ENCODE assay signal across 8 cellular contexts in the genomic region with DNA sequence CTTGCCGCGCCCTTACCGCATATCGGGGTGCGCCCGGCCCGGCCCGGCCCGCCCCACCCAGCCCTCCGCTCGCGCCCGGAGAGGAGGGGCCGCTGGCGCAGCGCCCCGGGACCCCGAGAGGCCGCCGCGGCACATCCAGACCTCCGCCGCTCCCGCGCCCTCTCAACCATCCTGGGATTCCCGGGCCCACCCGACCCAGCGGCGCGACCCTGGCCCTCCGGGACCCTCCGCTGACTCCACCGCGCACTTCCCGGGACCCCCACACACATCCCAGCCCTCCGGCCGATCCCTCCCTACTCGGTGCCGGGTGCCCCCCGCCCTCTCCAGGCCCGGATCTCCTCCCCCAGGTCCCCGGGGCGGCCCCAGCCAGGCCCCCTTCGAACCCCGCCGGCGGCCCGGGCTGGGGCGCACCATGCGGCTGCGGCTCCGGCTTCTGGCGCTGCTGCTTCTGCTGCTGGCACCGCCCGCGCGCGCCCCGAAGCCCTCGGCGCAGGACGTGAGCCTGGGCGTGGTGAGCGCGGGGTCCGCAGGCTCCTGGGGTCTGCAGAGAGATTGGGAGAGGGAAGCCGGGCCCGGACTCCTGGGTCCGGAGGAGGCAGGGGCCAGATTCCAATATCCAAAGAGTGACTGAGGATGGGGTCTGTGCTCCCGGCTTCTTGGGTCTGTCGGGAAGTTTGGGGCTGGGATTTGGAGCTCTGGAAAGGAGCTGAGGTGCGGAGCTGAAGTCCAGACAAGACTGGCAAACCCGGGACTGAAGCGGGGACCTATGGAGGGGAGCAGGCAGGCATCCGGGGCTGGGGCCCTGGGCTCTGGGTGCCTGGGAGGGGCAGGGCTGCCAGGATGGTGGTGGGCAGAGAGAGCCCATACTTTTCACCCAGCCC. TPM values are rescaled to one million over a fixed set of nuclear protein-coding genes. Genes with fewer than 3 reads are reported as not detected.
DNase-seq lines count a peak whose midpoint lies in the region; ATAC-seq and TF ChIP-seq lines count a peak whose summit lies in the region.

A gene with protein sequence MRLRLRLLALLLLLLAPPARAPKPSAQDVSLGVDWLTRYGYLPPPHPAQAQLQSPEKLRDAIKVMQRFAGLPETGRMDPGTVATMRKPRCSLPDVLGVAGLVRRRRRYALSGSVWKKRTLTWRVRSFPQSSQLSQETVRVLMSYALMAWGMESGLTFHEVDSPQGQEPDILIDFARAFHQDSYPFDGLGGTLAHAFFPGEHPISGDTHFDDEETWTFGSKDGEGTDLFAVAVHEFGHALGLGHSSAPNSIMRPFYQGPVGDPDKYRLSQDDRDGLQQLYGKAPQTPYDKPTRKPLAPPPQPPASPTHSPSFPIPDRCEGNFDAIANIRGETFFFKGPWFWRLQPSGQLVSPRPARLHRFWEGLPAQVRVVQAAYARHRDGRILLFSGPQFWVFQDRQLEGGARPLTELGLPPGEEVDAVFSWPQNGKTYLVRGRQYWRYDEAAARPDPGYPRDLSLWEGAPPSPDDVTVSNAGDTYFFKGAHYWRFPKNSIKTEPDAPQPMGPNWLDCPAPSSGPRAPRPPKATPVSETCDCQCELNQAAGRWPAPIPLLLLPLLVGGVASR (plus strand): TSS at position 56 of the 881 bp plus-strand sequence. CDS start 357 bp downstream, at position 413.

- H3K36me3 ChIP-seq in gastroesophageal sphincter (no peaks in the 10 kb centered on the region), rectal smooth muscle tissue (ENCODE audit: control insufficient read depth, insufficient read depth, low read length) (no peaks in the 10 kb centered on the region)

- H3K9ac ChIP-seq in rectal smooth muscle tissue (ENCODE audit: low read length), result no peak within 1 kb of the TSS

- peaks cover 0 to 27% (median 18%) of the 10 kb centered on the region in 3 donors for H3K4me1 ChIP-seq in gastroesophageal sphincter
- H3K4me1 ChIP-seq in rectal smooth muscle tissue (ENCODE audit: control insufficient read depth, insufficient read depth, low read length), result no peaks in the 10 kb centered on the region

- 0% methylated on average over 1 to 3 of the region's 75 CpGs for WGBS in gastroesophageal sphincter (ENCODE audit: low coverage in 1 of 2), 2 donors

- no peak for TF ChIP-seq EP300 in gastroesophageal sphincter (IDR thresholded peaks at IDR 0.05)

- H3K27ac ChIP-seq in gastroesophageal sphincter (peak within 1 kb of the TSS in 1 of 4 donors; percentile 27), rectal smooth muscle tissue (ENCODE audit: low read depth, low read length) (no peak within 1 kb of the TSS)

- ATAC-seq in gastroesophageal sphincter (no peak), HG02588 (IDR thresholded peaks at IDR 0.05; ENCODE audit: unreplicated experiment) (no peak)

- no peak for TF ChIP-seq POLR2A in gastroesophageal sphincter (IDR thresholded peaks at IDR 0.05)

- no peak for DNase-seq in GM12865 (ENCODE audit: low read depth)
- DNase-seq in NAMALWA (ENCODE audit: low spot score), result no peak
- no peak for DNase-seq in cerebellar cortex (ENCODE audit: low spot score)
- no peak for DNase-seq in activated effector memory CD4-positive, alpha-beta T cell treated with anti-CD3 and anti-CD28 coated beads, Interleukin-2, amount 50 U/mL, for 16 hours

- H3K27me3 ChIP-seq in gastroesophageal sphincter (peaks cover 98% of the 10 kb centered on the region), rectal smooth muscle tissue (ENCODE audit: control insufficient read depth, insufficient read depth, low read length) (peaks cover 18% of the 10 kb centered on the region)

- intact Hi-C loops in T-helper 2 cell treated with Interferon-gamma antibody and Interleukin-4, amounts not matched to agents 100 ng/mL and 5 ng/mL, for 36 hours (cut with micrococcal nuclease), result no loop called here

- H3K9me3 ChIP-seq in gastroesophageal sphincter, result no peaks in the 10 kb centered on the region

- TF ChIP-seq CTCF in GM12865 (IDR thresholded peaks at IDR 0.05; ENCODE audit: insufficient read depth, low read depth, low read length, missing control alignments), result no peak
- TF ChIP-seq CTCF in gastroesophageal sphincter (IDR thresholded peaks at IDR 0.05), result no peak

- H3K4me3 ChIP-seq in GM12865 (ENCODE audit: low read depth, low read length) (peak within 1 kb of the TSS; percentile 45), gastroesophageal sphincter (peak within 1 kb of the TSS; percentile 1 to 51), rectal smooth muscle tissue (ENCODE audit: low read length) (peak within 1 kb of the TSS; percentile 59)

RNA-seq across cellular contexts. Expression of the gene that starts here (rescaled TPM):
- total RNA-seq in T-helper 2 cell treated with Interferon-gamma antibody and Interleukin-4, amounts not matched to agents 100 ng/mL and 5 ng/mL, for 36 hours, result 71.1 and 75.1 TPM in 2 replicates
- 1 to 10 TPM in 2 of 4 donors, not detected in 2; 1.6 to 2.6 TPM for total RNA-seq in gastroesophageal sphincter

Comparison
In these comparisons a context has a peak if more than half of its experiments do, and no peak if none do; other contexts are left out.
1. RNA of the gene that starts here (total RNA-seq): 71.1 to 75.1 TPM in T-helper 2 cell treated with Interferon-gamma antibody and Interleukin-4, amounts not matched to agents 100 ng/mL and 5 ng/mL, for 36 hours; 1.6 to 2.6 TPM in gastroesophageal sphincter; every median in the first group is over 10 times any median in the second.
2. Peak in every context shown above with its lines, with median percentiles within 50 percentile points of each other: H3K4me3 ChIP-seq.